In the genomic region with DNA sequence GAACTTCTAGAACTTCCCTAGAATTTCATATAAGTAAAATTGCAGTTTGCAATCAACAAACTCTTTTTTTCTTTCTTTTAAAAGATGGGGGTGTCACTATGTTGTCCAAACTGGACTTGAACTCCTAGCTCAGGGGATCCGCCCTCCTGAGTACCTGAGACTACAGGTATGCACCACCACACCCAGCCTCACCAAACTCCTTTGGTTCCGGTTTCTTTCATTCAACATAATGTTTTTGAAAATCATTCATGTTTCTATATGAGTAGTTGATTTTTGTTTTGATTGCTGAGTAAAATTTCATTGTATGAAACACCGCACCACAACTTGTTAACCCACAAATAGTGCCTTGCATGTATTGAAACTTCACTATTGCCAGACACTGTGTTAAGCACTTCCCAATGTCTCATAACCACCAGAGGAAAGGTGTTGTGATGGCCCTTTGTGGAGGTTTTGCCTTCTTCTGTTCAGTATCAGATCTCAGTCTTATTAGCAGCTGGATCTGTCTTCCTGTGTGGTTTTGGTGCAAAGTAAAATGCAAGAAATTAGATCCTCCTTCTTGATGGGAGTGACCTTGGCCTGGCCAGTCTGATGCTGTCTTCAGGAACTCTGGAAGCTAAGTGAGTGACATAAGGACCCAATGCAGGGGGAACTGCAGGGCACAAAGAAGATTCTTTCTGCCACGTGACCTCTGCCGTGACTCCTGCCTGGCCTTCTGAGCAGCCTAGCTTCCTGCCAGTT, we compare ENCODE assay signal across 8 cellular contexts.
DNase-seq lines count a peak whose midpoint lies in the region; ATAC-seq lines count a peak whose summit lies in the region.
"Had no signal": no experiment of that assay in that cellular context is flagged by ENCODE, and none has a peak within 500 bp of the region (broad histone marks: within the 10 kb centered on the region; RNA-seq: fewer than 3 reads in every experiment).

No MANE protein-coding gene starts in this region.

- H3K4me1 Mint-ChIP-seq in immature natural killer cell, result peaks cover 11 to 14% of the 10 kb centered on the region in 2 donors

- H3K27me3 Mint-ChIP-seq in immature natural killer cell (ENCODE audit: low read depth in 3 of 3), result peaks cover 0 to 2% (median 0%) of the 10 kb centered on the region in 3 donors

- H3K27ac Mint-ChIP-seq in immature natural killer cell, result peak overlapping the region in 4 of 6 donors; percentile 17 to 62 (median 44)

- H3K36me3 Mint-ChIP-seq in immature natural killer cell, result no peaks in the 10 kb centered on the region

- DNase-seq in immature natural killer cell, result no peak
- DNase-seq in NK-92 (lab: John Stamatoyannopoulos, UW; ENCODE audit: unreplicated experiment), result no peak
- DNase-seq in germinal center (ENCODE audit: low spot score), result no peak

- ATAC-seq in GM18907 (IDR thresholded peaks at IDR 0.05; ENCODE audit: unreplicated experiment), result peak; percentile 79
- ATAC-seq in GM21526 (IDR thresholded peaks at IDR 0.05; ENCODE audit: low FRiP score, unreplicated experiment), result peak; percentile 68
- ATAC-seq in HG03280 (IDR thresholded peaks at IDR 0.05; ENCODE audit: unreplicated experiment), result peak; percentile 68
- no peak for ATAC-seq in GM18873 (IDR thresholded peaks at IDR 0.05; ENCODE audit: low FRiP score, unreplicated experiment)
- ATAC-seq: Panc1 had no signal

- no peak overlapping the region for H3K4me3 Mint-ChIP-seq in immature natural killer cell

- no peaks in the 10 kb centered on the region for H3K9me3 Mint-ChIP-seq in immature natural killer cell
